Comparison of ENCODE assay signal across 18 cellular contexts in the genomic region with DNA sequence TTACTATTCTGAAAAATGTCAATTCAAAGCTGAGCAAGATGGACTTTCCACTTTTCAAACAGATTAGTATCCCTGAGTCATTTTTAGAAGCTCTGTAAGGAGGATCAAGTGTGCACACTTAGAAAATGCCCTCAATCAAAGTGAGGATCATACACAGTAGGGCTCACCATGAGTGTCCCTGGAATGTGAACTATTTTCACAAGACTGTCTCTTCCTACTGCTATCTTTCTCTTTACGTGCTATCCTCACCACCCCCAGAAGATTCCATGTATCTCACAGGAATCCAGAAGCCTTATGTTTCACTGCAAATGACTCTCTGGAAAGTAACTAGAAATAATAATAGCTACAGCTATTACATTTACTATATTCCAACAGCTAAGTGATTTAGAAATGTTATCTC.
"Had no signal": no experiment of that assay in that cellular context is flagged by ENCODE, and none has a peak within 500 bp of the region (broad histone marks: within the 10 kb centered on the region; RNA-seq: fewer than 3 reads in every experiment).

No MANE protein-coding gene starts in this region.

- H3K36me3 Mint-ChIP-seq: activated naive CD4-positive, alpha-beta T cell treated with anti-CD3 and anti-CD28 coated beads, Interleukin-2, amount 50 U/mL, for 24 hours had no signal

- H3K36me3 ChIP-seq: breast epithelium, esophagus squamous epithelium, heart right ventricle, left lung, thyroid gland had no signal

- H3K27ac ChIP-seq: breast epithelium, esophagus squamous epithelium, heart right ventricle, left lung, parathyroid adenoma, thyroid gland had no signal

- H3K27ac Mint-ChIP-seq: activated naive CD4-positive, alpha-beta T cell treated with anti-CD3 and anti-CD28 coated beads, Interleukin-2, amount 50 U/mL, for 24 hours; T-helper 17 cell had no signal

- H3K79me2 ChIP-seq: parathyroid adenoma had no signal

- H3K9ac ChIP-seq: parathyroid adenoma had no signal

- DNase-seq: activated CD4-positive, alpha-beta T cell treated with anti-CD3 and anti-CD28 coated beads, Interleukin-2, amount 50 U/mL, for 4 hours; activated CD4-positive, CD25-positive, alpha-beta regulatory T cell; activated effector memory CD4-positive, alpha-beta T cell treated with Interleukin-2 at 50 U/mL for 16 hours; activated T-cell treated with anti-CD3 and anti-CD28 coated beads, Interleukin-2, amount 50 U/mL, for 1 hour; amniotic stem cell; esophagus squamous epithelium; foreskin melanocyte; heart right ventricle; left lung; retina; small intestine; T-helper 17 cell; thyroid gland had no signal

- H3K4me3 Mint-ChIP-seq: activated naive CD4-positive, alpha-beta T cell treated with anti-CD3 and anti-CD28 coated beads, Interleukin-2, amount 50 U/mL, for 24 hours; T-helper 17 cell had no signal

- H3K4me3 ChIP-seq: breast epithelium, esophagus squamous epithelium, heart right ventricle, left lung, thyroid gland had no signal

- ATAC-seq: heart right ventricle, left lung, T-helper 17 cell had no signal

- H3K27me3 ChIP-seq: breast epithelium, esophagus squamous epithelium, heart right ventricle, left lung, thyroid gland had no signal

- FAIRE-seq: small intestine, TTC549, urothelium cell line had no signal

- H2AFZ ChIP-seq: parathyroid adenoma had no signal

- H3K4me1 ChIP-seq: breast epithelium, esophagus squamous epithelium, left lung, parathyroid adenoma, thyroid gland had no signal

- H3K9me3 ChIP-seq: breast epithelium, esophagus squamous epithelium, heart right ventricle, left lung, thyroid gland had no signal

- H3K27me3 Mint-ChIP-seq: activated naive CD4-positive, alpha-beta T cell treated with anti-CD3 and anti-CD28 coated beads, Interleukin-2, amount 50 U/mL, for 24 hours; T-helper 17 cell had no signal
